Comparison of ENCODE assay signal across 9 cellular contexts in genomic region chr1:244049969-244050834, GRCh38. TPM values are rescaled to one million over a fixed set of nuclear protein-coding genes. Genes with fewer than 3 reads are reported as not detected.
DNase-seq lines count a peak whose midpoint lies in the region; ATAC-seq and TF ChIP-seq lines count a peak whose summit lies in the region.
"Had no signal": no experiment of that assay in that cellular context is flagged by ENCODE, and none has a peak within 500 bp of the region (broad histone marks: within the 10 kb centered on the region; RNA-seq: fewer than 3 reads in every experiment).

No MANE protein-coding gene starts in this region.

- peak; percentile 70 for DNase-seq in Right ventricle myocardium inferior (ENCODE audit: missing footprints)
- DNase-seq in left ventricle myocardium superior: no peak
- peak in 1 of 2 donors; percentile 33 for DNase-seq in foreskin fibroblast
- no peak for DNase-seq in middle frontal gyrus (ENCODE audit: extremely low spot score, low spot score)

- peak overlapping the region; percentile 79 to 84 for H3K4me3 ChIP-seq in foreskin fibroblast (ENCODE audit: low read depth in 1 of 2, low read length in 2 of 2)
- peak overlapping the region; percentile 90 for H3K4me3 ChIP-seq in rectal smooth muscle tissue (ENCODE audit: low read length)

- ATAC-seq in Right ventricle myocardium inferior: no peak
- no peak for ATAC-seq in left ventricle myocardium superior
- no peak for ATAC-seq in GM19035 (IDR thresholded peaks at IDR 0.05; ENCODE audit: unreplicated experiment)
- no peak for ATAC-seq in GM19351 (IDR thresholded peaks at IDR 0.05; ENCODE audit: unreplicated experiment)

- H3K27ac ChIP-seq in VCaP (peak overlapping the region; percentile 88), rectal smooth muscle tissue (ENCODE audit: low read depth, low read length) (peak overlapping the region; percentile 61)
- H3K27ac ChIP-seq: epithelial cell of prostate had no signal

- intact Hi-C loops in Right ventricle myocardium inferior (cut with DNase I): loop anchor here (2.0 to 5.0 kb wide), 3 partner anchors 222 to 795 kb away; partner anchors contain the start of genes ADSS2 and CEP170
- intact Hi-C loops in left ventricle myocardium superior (cut with micrococcal nuclease): no loop called here

- TF ChIP-seq CTCF in VCaP (conservative IDR thresholded peaks at IDR 0.05) (no peak), foreskin fibroblast (IDR thresholded peaks at IDR 0.05; ENCODE audit: low read depth, low read length) (no peak)

- peak overlapping the region; percentile 27 for H3K9ac ChIP-seq in rectal smooth muscle tissue (ENCODE audit: low read length)

- H3K36me3 ChIP-seq in rectal smooth muscle tissue (ENCODE audit: control insufficient read depth, insufficient read depth, low read length): peaks cover 12% of the 10 kb centered on the region

- no peaks in the 10 kb centered on the region for H3K27me3 ChIP-seq in rectal smooth muscle tissue (ENCODE audit: control insufficient read depth, insufficient read depth, low read length)

- peaks cover 15% of the 10 kb centered on the region for H3K4me1 ChIP-seq in rectal smooth muscle tissue (ENCODE audit: control insufficient read depth, insufficient read depth, low read length)

RNA-seq across cellular contexts. Expression of gene ZBTB18, which starts 0.9 kb away (rescaled TPM):
- total RNA-seq in Right ventricle myocardium inferior: 31.0 TPM
- total RNA-seq in left ventricle myocardium superior: 35.4 TPM
